Comparison of ENCODE assay signal across 28 cellular contexts in genomic region chr5:152642880-152643279, GRCh38.
"Had no signal": no experiment of that assay in that cellular context is flagged by ENCODE, and none has a peak within 500 bp of the region (broad histone marks: within the 10 kb centered on the region; RNA-seq: fewer than 3 reads in every experiment).

No MANE protein-coding gene starts in this region.

- H3K27ac Mint-ChIP-seq: naive thymus-derived CD4-positive, alpha-beta T cell; natural killer cell; progenitor cell of endocrine pancreas; stimulated activated memory B cell treated with anti-CD40 and anti-IgM and Interleukin-4, amounts not matched to agents 10 μg/mL and 1 μg/mL and 100 μg/mL, for 72 hours; stimulated activated naive CD8-positive, alpha-beta T cell treated with anti-CD3 and anti-CD28 coated beads, Interleukin-15, amount 100 ng/mL, for 72 hours had no signal

- H3K36me3 ChIP-seq: neutrophil, ovary, right lobe of liver, sigmoid colon, suprapubic skin, tibial artery, upper lobe of left lung, vagina had no signal

- H3K79me2 ChIP-seq: parathyroid adenoma had no signal

- H3K4me3 ChIP-seq: ovary, psoas muscle, right lobe of liver, sigmoid colon, suprapubic skin, testis, tibial artery, upper lobe of left lung, vagina had no signal

- H3K9me3 ChIP-seq: neutrophil, ovary, psoas muscle, right lobe of liver, sigmoid colon, suprapubic skin, testis, tibial artery, upper lobe of left lung, vagina had no signal

- H3K4me1 ChIP-seq: parathyroid adenoma, psoas muscle, right lobe of liver, suprapubic skin, testis, upper lobe of left lung had no signal

- H3K9ac ChIP-seq: parathyroid adenoma had no signal

- H3K4me3 Mint-ChIP-seq: naive thymus-derived CD4-positive, alpha-beta T cell; natural killer cell; nephron; stimulated activated memory B cell treated with anti-CD40 and anti-IgM and Interleukin-4, amounts not matched to agents 10 μg/mL and 1 μg/mL and 100 μg/mL, for 72 hours; stimulated activated naive CD8-positive, alpha-beta T cell treated with anti-CD3 and anti-CD28 coated beads, Interleukin-15, amount 100 ng/mL, for 72 hours had no signal

- ATAC-seq: naive thymus-derived CD4-positive, alpha-beta T cell; natural killer cell; psoas muscle; right cardiac atrium; right lobe of liver; stimulated activated memory B cell treated with anti-CD40 and anti-IgM and Interleukin-4, amounts not matched to agents 10 μg/mL and 1 μg/mL and 100 μg/mL, for 72 hours; stimulated activated naive CD8-positive, alpha-beta T cell treated with anti-CD3 and anti-CD28 coated beads, Interleukin-15, amount 100 ng/mL, for 72 hours; stimulated activated naive CD8-positive, alpha-beta T cell treated with anti-CD3 and anti-CD28 coated beads, Interleukin-15, Interleukin-2, amounts not matched to agents 100 U/mL and 50 U/mL, for 24 hours had no signal

- H2AFZ ChIP-seq: parathyroid adenoma had no signal

- H3K9me3 Mint-ChIP-seq: nephron had no signal

- H3K27me3 Mint-ChIP-seq: naive thymus-derived CD4-positive, alpha-beta T cell; progenitor cell of endocrine pancreas; stimulated activated memory B cell treated with anti-CD40 and anti-IgM and Interleukin-4, amounts not matched to agents 10 μg/mL and 1 μg/mL and 100 μg/mL, for 72 hours; stimulated activated naive CD8-positive, alpha-beta T cell treated with anti-CD3 and anti-CD28 coated beads, Interleukin-15, amount 100 ng/mL, for 72 hours had no signal

- H3K27ac ChIP-seq: neutrophil, ovary, parathyroid adenoma, psoas muscle, right lobe of liver, sigmoid colon, suprapubic skin, testis, tibial artery, upper lobe of left lung, vagina had no signal

- H3K27me3 ChIP-seq: neutrophil, ovary, right lobe of liver, sigmoid colon, suprapubic skin, testis, tibial artery, upper lobe of left lung, vagina had no signal

- DNase-seq: naive thymus-derived CD4-positive, alpha-beta T cell; natural killer cell; nucleus accumbens; ovary; posterior cingulate gyrus; psoas muscle; right cardiac atrium; right lobe of liver; sigmoid colon; small intestine; stimulated activated CD4-positive, alpha-beta T cell treated with anti-CD3 and anti-CD28 coated beads, Interleukin-15, amount 100 ng/mL, for 24 hours; stimulated activated CD4-positive, alpha-beta T cell treated with anti-CD3 and anti-CD28 coated beads, Interleukin-2, amount 100 ng/mL, for 24 hours; stimulated activated CD4-positive, alpha-beta T cell treated with anti-CD3 and anti-CD28 coated beads, Interleukin-2, amount 100 ng/mL, for 48 hours; stimulated activated CD4-positive, alpha-beta T cell treated with anti-CD3 and anti-CD28 coated beads, Interleukin-4, amount 100 ng/mL, for 24 hours; stimulated activated naive CD4-positive, alpha-beta T cell; stimulated activated naive CD8-positive, alpha-beta T cell treated with anti-CD3 and anti-CD28 coated beads, Interleukin-15, amount 100 ng/mL, for 72 hours; stimulated activated naive CD8-positive, alpha-beta T cell treated with anti-CD3 and anti-CD28 coated beads, Interleukin-15, Interleukin-2, amounts not matched to agents 100 U/mL and 50 U/mL, for 24 hours; substantia nigra; testis; tibial artery; upper lobe of left lung had no signal

- H3K4me1 Mint-ChIP-seq: naive thymus-derived CD4-positive, alpha-beta T cell; natural killer cell; stimulated activated memory B cell treated with anti-CD40 and anti-IgM and Interleukin-4, amounts not matched to agents 10 μg/mL and 1 μg/mL and 100 μg/mL, for 72 hours; stimulated activated naive CD8-positive, alpha-beta T cell treated with anti-CD3 and anti-CD28 coated beads, Interleukin-15, amount 100 ng/mL, for 72 hours had no signal

- H3K36me3 Mint-ChIP-seq: naive thymus-derived CD4-positive, alpha-beta T cell; natural killer cell; stimulated activated memory B cell treated with anti-CD40 and anti-IgM and Interleukin-4, amounts not matched to agents 10 μg/mL and 1 μg/mL and 100 μg/mL, for 72 hours had no signal
